2 cellular contexts compared by ENCODE assay signal in the genomic region with DNA sequence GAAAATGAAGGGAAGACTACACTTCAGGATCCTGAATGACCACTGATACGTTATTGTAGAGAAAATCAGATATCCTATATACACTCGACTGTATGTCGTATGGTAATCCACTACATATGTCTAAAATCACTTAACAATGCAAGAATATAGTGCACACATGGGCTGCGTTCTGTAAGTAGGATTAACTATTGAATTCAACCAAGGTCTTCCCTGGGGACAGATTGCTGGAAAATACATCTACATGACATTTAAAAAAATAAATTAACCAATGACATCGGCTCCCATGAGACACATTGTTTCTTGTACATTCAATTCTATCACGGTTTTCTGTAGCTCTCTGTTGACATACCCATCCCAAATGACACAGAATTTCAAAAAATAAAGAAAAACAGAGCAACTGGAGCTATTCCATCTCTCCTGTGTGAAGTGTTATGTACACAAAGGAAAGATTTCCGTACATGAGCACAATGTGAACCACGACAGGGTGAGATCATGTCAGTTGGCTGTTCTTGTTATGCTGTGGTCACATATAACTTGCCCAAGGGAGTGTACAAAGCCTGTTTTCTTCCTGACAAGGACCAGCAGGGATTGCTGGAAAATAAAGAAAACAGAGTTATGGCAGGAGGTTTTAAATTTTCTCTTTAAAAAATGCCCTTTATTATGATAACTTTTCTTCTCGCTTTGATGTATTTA.
TF ChIP-seq lines count a peak whose summit lies in the region.

No MANE protein-coding gene starts in this region.

TF ChIP-seq in SK-N-SH, 30 proteins besides CTCF, POLR2A, EP300 and RAD21 (continued from another document):
- TF ChIP-seq MXI1 (IDR thresholded peaks at IDR 0.05; ENCODE audit: low read depth, low read length): no peak
- no peak for TF ChIP-seq GATA2 (CRISPR knock-in tag; IDR thresholded peaks at IDR 0.05)
- no peak for TF ChIP-seq IRF3 (IDR thresholded peaks at IDR 0.05; ENCODE audit: low read depth, low read length)
- TF ChIP-seq YY1 (IDR thresholded peaks at IDR 0.05; ENCODE audit: low read depth): no peak
- TF ChIP-seq, protein P1, sequence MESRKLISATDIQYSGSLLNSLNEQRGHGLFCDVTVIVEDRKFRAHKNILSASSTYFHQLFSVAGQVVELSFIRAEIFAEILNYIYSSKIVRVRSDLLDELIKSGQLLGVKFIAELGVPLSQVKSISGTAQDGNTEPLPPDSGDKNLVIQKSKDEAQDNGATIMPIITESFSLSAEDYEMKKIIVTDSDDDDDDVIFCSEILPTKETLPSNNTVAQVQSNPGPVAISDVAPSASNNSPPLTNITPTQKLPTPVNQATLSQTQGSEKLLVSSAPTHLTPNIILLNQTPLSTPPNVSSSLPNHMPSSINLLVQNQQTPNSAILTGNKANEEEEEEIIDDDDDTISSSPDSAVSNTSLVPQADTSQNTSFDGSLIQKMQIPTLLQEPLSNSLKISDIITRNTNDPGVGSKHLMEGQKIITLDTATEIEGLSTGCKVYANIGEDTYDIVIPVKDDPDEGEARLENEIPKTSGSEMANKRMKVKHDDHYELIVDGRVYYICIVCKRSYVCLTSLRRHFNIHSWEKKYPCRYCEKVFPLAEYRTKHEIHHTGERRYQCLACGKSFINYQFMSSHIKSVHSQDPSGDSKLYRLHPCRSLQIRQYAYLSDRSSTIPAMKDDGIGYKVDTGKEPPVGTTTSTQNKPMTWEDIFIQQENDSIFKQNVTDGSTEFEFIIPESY (IDR thresholded peaks at IDR 0.05; ENCODE audit: borderline replicate concordance, low read depth): no peak
- TF ChIP-seq EZH2phosphoT487 (IDR thresholded peaks at IDR 0.05; ENCODE audit: borderline replicate concordance, low read depth): no peak
- no peak for TF ChIP-seq SMC3 (IDR thresholded peaks at IDR 0.05; ENCODE audit: low read depth, low read length)
- no peak for TF ChIP-seq USF2 (IDR thresholded peaks at IDR 0.05; ENCODE audit: borderline replicate concordance, low read depth, low read length)
- TF ChIP-seq CHD2 (IDR thresholded peaks at IDR 0.05; ENCODE audit: low read length, partially characterized antibody): no peak
- no peak for TF ChIP-seq JUND (IDR thresholded peaks at IDR 0.05)
- TF ChIP-seq, protein P2, sequence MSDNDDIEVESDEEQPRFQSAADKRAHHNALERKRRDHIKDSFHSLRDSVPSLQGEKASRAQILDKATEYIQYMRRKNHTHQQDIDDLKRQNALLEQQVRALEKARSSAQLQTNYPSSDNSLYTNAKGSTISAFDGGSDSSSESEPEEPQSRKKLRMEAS (IDR thresholded peaks at IDR 0.05; ENCODE audit: low read depth): no peak

TF ChIP-seq in SK-N-SH treated with all-trans-retinoic acid at 6 μM for 48 hours, 23 proteins besides CTCF, POLR2A, EP300 and RAD21 (continued from another document):
- TF ChIP-seq, protein P3, sequence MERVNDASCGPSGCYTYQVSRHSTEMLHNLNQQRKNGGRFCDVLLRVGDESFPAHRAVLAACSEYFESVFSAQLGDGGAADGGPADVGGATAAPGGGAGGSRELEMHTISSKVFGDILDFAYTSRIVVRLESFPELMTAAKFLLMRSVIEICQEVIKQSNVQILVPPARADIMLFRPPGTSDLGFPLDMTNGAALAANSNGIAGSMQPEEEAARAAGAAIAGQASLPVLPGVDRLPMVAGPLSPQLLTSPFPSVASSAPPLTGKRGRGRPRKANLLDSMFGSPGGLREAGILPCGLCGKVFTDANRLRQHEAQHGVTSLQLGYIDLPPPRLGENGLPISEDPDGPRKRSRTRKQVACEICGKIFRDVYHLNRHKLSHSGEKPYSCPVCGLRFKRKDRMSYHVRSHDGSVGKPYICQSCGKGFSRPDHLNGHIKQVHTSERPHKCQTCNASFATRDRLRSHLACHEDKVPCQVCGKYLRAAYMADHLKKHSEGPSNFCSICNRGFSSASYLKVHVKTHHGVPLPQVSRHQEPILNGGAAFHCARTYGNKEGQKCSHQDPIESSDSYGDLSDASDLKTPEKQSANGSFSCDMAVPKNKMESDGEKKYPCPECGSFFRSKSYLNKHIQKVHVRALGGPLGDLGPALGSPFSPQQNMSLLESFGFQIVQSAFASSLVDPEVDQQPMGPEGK (CRISPR knock-in tag; IDR thresholded peaks at IDR 0.05; ENCODE audit: borderline replicate concordance): no peak
- TF ChIP-seq ZNF8 (CRISPR knock-in tag; IDR thresholded peaks at IDR 0.05) (no peak), CSRNP3 (CRISPR knock-in tag; IDR thresholded peaks at IDR 0.05) (no peak), POU6F1 (CRISPR knock-in tag; IDR thresholded peaks at IDR 0.05; ENCODE audit: borderline replicate concordance, low read depth) (no peak), SNAI2 (CRISPR knock-in tag; IDR thresholded peaks at IDR 0.05) (no peak), TCF4 (CRISPR knock-in tag; IDR thresholded peaks at IDR 0.05; ENCODE audit: borderline replicate concordance) (no peak), ZC3H10 (CRISPR knock-in tag; IDR thresholded peaks at IDR 0.05) (no peak), CREB5 (CRISPR knock-in tag; IDR thresholded peaks at IDR 0.05; ENCODE audit: low read depth) (no peak), ZNF565 (CRISPR knock-in tag; conservative IDR thresholded peaks at IDR 0.05; ENCODE audit: low read depth) (no peak)
- TF ChIP-seq, protein P4, sequence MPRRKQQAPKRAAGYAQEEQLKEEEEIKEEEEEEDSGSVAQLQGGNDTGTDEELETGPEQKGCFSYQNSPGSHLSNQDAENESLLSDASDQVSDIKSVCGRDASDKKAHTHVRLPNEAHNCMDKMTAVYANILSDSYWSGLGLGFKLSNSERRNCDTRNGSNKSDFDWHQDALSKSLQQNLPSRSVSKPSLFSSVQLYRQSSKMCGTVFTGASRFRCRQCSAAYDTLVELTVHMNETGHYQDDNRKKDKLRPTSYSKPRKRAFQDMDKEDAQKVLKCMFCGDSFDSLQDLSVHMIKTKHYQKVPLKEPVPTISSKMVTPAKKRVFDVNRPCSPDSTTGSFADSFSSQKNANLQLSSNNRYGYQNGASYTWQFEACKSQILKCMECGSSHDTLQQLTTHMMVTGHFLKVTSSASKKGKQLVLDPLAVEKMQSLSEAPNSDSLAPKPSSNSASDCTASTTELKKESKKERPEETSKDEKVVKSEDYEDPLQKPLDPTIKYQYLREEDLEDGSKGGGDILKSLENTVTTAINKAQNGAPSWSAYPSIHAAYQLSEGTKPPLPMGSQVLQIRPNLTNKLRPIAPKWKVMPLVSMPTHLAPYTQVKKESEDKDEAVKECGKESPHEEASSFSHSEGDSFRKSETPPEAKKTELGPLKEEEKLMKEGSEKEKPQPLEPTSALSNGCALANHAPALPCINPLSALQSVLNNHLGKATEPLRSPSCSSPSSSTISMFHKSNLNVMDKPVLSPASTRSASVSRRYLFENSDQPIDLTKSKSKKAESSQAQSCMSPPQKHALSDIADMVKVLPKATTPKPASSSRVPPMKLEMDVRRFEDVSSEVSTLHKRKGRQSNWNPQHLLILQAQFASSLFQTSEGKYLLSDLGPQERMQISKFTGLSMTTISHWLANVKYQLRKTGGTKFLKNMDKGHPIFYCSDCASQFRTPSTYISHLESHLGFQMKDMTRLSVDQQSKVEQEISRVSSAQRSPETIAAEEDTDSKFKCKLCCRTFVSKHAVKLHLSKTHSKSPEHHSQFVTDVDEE (CRISPR knock-in tag; IDR thresholded peaks at IDR 0.05): no peak
